Comparison of ENCODE assay signal across 9 cellular contexts in the genomic region with DNA sequence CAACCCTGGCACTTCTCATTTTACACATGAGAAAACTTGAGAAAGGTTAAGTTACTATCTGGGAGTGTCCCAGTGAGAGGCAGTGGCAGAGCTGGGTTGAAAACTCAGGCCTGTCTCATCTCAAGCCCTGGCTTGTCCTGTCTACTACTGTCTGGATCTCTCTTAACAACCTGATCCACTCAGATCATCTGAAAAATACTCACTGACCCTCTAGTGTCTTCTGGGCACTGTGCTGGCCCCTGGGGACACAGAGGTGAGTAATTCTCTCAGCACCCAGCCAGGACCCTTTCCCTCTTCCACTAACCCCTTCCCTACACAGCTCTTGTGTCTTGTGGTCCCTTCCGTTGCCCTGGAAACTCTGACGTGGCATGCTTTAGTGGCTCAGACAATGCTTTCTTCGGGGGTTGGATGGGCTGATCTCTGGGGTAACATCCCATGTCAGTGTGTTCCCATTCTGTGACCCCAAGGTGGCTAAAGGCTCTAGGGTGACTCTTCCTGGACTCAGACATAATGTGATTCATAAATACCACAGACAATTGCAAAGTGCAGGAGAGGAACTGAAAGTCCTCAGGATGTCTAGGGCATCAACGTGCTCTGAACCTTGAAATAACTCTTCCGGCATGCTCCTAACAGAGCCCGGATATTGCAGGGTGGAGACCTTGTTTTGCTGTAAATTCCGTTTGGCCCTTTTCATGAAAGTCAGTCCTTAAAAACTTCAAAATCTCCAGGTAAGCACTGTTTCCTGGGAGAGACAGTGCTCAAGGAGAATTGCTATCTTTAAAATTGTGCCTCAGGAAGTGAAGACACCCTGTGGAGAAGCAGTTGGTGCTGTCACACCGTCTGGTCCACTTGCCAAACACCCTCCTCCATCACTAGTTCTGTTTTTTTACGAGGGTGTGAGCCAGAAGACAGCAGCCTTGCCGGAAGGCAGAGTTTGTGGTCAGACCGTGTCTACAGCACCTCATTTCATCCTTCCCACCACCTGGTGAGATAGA. TPM values are rescaled to one million over a fixed set of nuclear protein-coding genes. Genes with fewer than 3 reads are reported as not detected.
DNase-seq lines count a peak whose midpoint lies in the region; ATAC-seq and TF ChIP-seq lines count a peak whose summit lies in the region.
"Had no signal": no experiment of that assay in that cellular context is flagged by ENCODE, and none has a peak within 500 bp of the region (broad histone marks: within the 10 kb centered on the region; RNA-seq: fewer than 3 reads in every experiment).

No MANE protein-coding gene starts in this region.

- TF ChIP-seq CTCF in GM06990 (IDR thresholded peaks at IDR 0.05; ENCODE audit: insufficient read depth, low read length, poor library complexity, severe bottlenecking) (no peak), lung (IDR thresholded peaks at IDR 0.05; ENCODE audit: control extremely low read depth, extremely low read depth) (no peak)

- no peaks in the 10 kb centered on the region for H3K9me2 ChIP-seq in Karpas-422 (replicated peaks; ENCODE audit: insufficient read depth, low read length)

- H3K9ac ChIP-seq in Karpas-422 (ENCODE audit: low read length), result peak overlapping the region; percentile 46

- H4K20me1 ChIP-seq in Karpas-422 (ENCODE audit: insufficient read depth, low read depth, low read length), result no peaks in the 10 kb centered on the region

- no peaks in the 10 kb centered on the region for H3K36me3 ChIP-seq in GM06990 (ENCODE audit: control insufficient read depth, insufficient read depth, low read length)
- no peaks in the 10 kb centered on the region for H3K36me3 ChIP-seq in Karpas-422 (ENCODE audit: insufficient read depth, low read length)
- no peaks in the 10 kb centered on the region for H3K36me3 ChIP-seq in lung (ENCODE audit: control insufficient read depth in 2 of 2, insufficient read depth in 2 of 2, low read length in 2 of 2)
- no peaks in the 10 kb centered on the region for H3K36me3 ChIP-seq in thymus (ENCODE audit: control insufficient read depth, insufficient read depth)
- no peaks in the 10 kb centered on the region for H3K36me3 ChIP-seq in MG63

- peak overlapping the region; percentile 3; the same call in 1 of the 2 replicates for H3K4me3 ChIP-seq in GM06990 (replicated peaks; ENCODE audit: low read depth, low read length)
- H3K4me3 ChIP-seq in Karpas-422 (ENCODE audit: low read length), result peak overlapping the region; percentile 31
- H3K4me3 ChIP-seq in lung, result no peak overlapping the region
- H3K4me3 ChIP-seq in thymus (ENCODE audit: low read length), result no peak overlapping the region
- no peak overlapping the region for H3K4me3 ChIP-seq in MG63

- peak overlapping the region; percentile 94 for H2AFZ ChIP-seq in Karpas-422 (ENCODE audit: low read length)

- peaks cover 28% of the 10 kb centered on the region for H3K4me1 ChIP-seq in Karpas-422 (ENCODE audit: low read length)
- peaks cover 0 to 5% of the 10 kb centered on the region in 2 donors for H3K4me1 ChIP-seq in lung (ENCODE audit: control insufficient read depth in 2 of 2, insufficient read depth in 2 of 2, low read length in 2 of 2)
- peaks cover 16% of the 10 kb centered on the region for H3K4me1 ChIP-seq in thymus (ENCODE audit: control insufficient read depth, insufficient read depth, low read length)

- H3K9me3 ChIP-seq in Karpas-422 (ENCODE audit: low read length) (no peaks in the 10 kb centered on the region), lung (ENCODE audit: control insufficient read depth in 2 of 2, insufficient read depth in 1 of 2, low read length in 1 of 2) (peaks cover 0 to 1% of the 10 kb centered on the region in 2 donors), thymus (ENCODE audit: control insufficient read depth) (no peaks in the 10 kb centered on the region), MG63 (peaks cover 7% of the 10 kb centered on the region; the same call in 1 of the 2 replicates)

- peak overlapping the region; percentile 74 for H3K27ac ChIP-seq in Karpas-422 (ENCODE audit: low read length)
- H3K27ac ChIP-seq in lung (ENCODE audit: low read depth in 1 of 2, low read length in 1 of 2), result peak overlapping the region in 1 of 2 donors; percentile 8
- H3K27ac ChIP-seq in thymus (ENCODE audit: low read depth), result peak overlapping the region; percentile 67

- H3K27me3 ChIP-seq in GM06990 (replicated peaks; ENCODE audit: control insufficient read depth, insufficient read depth, low read length) (peaks cover 2% of the 10 kb centered on the region; the same call in 1 of the 2 replicates), Karpas-422 (ENCODE audit: low read length) (no peaks in the 10 kb centered on the region), lung (ENCODE audit: control insufficient read depth, insufficient read depth) (no peaks in the 10 kb centered on the region), thymus (ENCODE audit: control insufficient read depth, insufficient read depth) (peaks cover 2% of the 10 kb centered on the region), MG63 (peaks cover 4% of the 10 kb centered on the region; the same call in 1 of the 2 replicates)

- no peaks in the 10 kb centered on the region for H3K79me2 ChIP-seq in Karpas-422 (ENCODE audit: low read length)

- WGBS in lung, 2 donors, result 21 to 49% methylated on average over 11 of the region's 11 CpGs
- WGBS in thymus, result 12% methylated on average over 11 of the region's 11 CpGs

- DNase-seq in GM06990 (ENCODE audit: extremely low read depth, insufficient read length) (peak; percentile 79), Karpas-422 (peak; percentile 89), lung (ENCODE audit: low spot score) (no peak), MG63 (no peak), NCI-H2227 treated with DMSO at 0.1 percent for 48 hours (lab: John Stamatoyannopoulos, UW) (no peak)
- peak in 2 of 3 experiments; percentile 32 to 47 for DNase-seq in activated CD8-positive, alpha-beta memory T cell treated with anti-CD3 and anti-CD28 coated beads for 48 hours (ENCODE audit: low read depth in 2 of 3, low spot score in 2 of 3)

- H3K4me2 ChIP-seq in Karpas-422 (ENCODE audit: low read depth, low read length, poor library complexity, severe bottlenecking), result peak overlapping the region; percentile 64

- ATAC-seq in GM21528 (IDR thresholded peaks at IDR 0.05; ENCODE audit: low FRiP score, unreplicated experiment) (peak; percentile 75), lung (ENCODE audit: insufficient read depth, low FRiP score) (peak; percentile 48)
- ATAC-seq: HCT116 had no signal

RNA-seq across cellular contexts. Expression of gene SHISAL2A, which starts 4.0 kb away (rescaled TPM):
- not detected in 2 replicates for total RNA-seq in Karpas-422 (2014; rRNA removed; shearing (Covaris generic); ENCODE audit: low replicate concordance)
- total RNA-seq in lung, result 1 to 10 TPM; 1.7 to 2.2 TPM
- 1 to 10 TPM in 1 of 2 donors, under 1 TPM in 1; 0.79 to 2.6 TPM for polyA plus RNA-seq in lung
- polyA plus RNA-seq in thymus, result 2.6 TPM
- total RNA-seq in MG63 (2014; rRNA removed; shearing (Covaris generic); ENCODE audit: low replicate concordance), result not detected in 2 replicates

RNA-seq across cellular contexts. Expression of gene GPX7, which starts 34.8 kb away (rescaled TPM):
- total RNA-seq in Karpas-422 (2014; rRNA removed; shearing (Covaris generic); ENCODE audit: low replicate concordance), result 90.5 and 90.8 TPM in 2 replicates
- total RNA-seq in lung, result 10 to 100 TPM in 1 of 2 donors, 1 to 10 TPM in 1; 7.3 to 61.4 TPM
- 10 to 100 TPM; 11.5 to 12.7 TPM for polyA plus RNA-seq in lung
- 22.2 TPM for polyA plus RNA-seq in thymus
- total RNA-seq in MG63 (2014; rRNA removed; shearing (Covaris generic); ENCODE audit: low replicate concordance), result 21.2 and 22.5 TPM in 2 replicates

Comparison
In these comparisons a context has a peak if more than half of its experiments do, and no peak if none do; other contexts are left out.
1. DNase-seq: peak in GM06990 (single experiment), Karpas-422 (single experiment) and activated CD8-positive, alpha-beta memory T cell treated with anti-CD3 and anti-CD28 coated beads for 48 hours (2 of 3); none in lung (single experiment), MG63 (single experiment) and NCI-H2227 treated with DMSO at 0.1 percent for 48 hours (single experiment).
2. H3K4me3 ChIP-seq: peak in GM06990 (single experiment) and Karpas-422 (single experiment); none in lung (single experiment), thymus (single experiment) and MG63 (single experiment).